8 cellular contexts compared by ENCODE assay signal in the genomic region with DNA sequence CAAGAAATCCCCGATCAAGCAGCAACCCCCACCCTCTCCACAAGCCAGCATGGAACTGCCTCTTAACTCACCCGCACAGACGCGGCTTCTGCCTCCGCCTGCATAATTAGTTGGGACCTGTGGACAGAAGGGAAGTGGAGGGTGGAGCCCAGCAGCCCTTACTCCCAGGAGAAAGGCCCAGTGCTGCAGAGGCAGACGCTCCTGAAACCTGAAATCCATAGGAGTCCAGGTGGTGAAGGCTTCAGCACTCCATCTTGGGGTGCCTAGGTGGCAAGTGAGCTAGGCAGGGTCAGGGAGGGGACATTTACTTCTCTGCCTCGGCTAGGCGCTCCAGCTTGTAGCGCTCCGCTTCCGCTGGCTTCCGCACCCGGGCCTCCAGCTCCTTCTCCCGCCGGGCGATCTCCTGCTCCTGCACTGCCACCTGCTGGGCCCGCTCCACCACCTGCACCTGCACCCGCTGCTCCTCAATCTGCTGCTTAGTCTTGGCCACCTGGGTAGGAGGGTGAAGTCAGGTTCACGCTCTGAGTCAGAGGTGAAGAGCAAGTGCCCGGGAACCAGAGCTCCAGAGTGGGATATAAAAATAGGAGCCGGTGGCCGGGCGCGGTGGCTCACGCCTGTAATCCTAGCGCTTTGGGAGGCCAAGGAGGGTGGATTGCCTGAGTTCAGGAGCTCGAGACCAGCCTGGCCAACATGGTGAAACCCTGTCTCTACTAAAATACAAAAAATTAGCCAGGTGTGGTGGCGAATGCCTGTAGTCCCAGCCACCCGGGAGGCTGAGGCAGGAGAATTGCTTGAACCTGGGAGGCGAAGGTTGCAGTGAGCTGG. TPM values are rescaled to one million over a fixed set of nuclear protein-coding genes. Genes with fewer than 3 reads are reported as not detected.
A peak's percentile ranks its signal among the peaks of the same experiment; 100 is the strongest.
DNase-seq lines count a peak whose midpoint lies in the region; ATAC-seq and TF ChIP-seq lines count a peak whose summit lies in the region.

No MANE protein-coding gene starts in this region.

- peaks cover 1% of the 10 kb centered on the region for H3K36me3 ChIP-seq in kidney epithelial cell (ENCODE audit: control insufficient read depth, insufficient read depth, low read length)

- peaks cover 50% of the 10 kb centered on the region for H3K36me3 Mint-ChIP-seq in brain

- H3K4me3 Mint-ChIP-seq in brain = no peak overlapping the region

- DNase-seq in AG09309 (ENCODE audit: low read depth) (no peak), NCI-H1417 (lab: John Stamatoyannopoulos, UW) (peak; percentile 81 to 92 (median 82)), T-helper 9 cell (peak; percentile 80), kidney epithelial cell (ENCODE audit: low read depth) (no peak)
- DNase-seq in stimulated activated CD4-positive, alpha-beta T cell treated with anti-CD3 and anti-CD28 coated beads, Interleukin-2, amount 100 ng/mL, for 48 hours = peak; percentile 77 to 78

- H3K4me3 ChIP-seq in AG09309 (ENCODE audit: control insufficient read depth, low read depth, low read length) = no peak overlapping the region
- no peak overlapping the region for H3K4me3 ChIP-seq in kidney epithelial cell (ENCODE audit: low read depth, low read length)

- no peaks in the 10 kb centered on the region for H3K4me1 Mint-ChIP-seq in brain

- no peaks in the 10 kb centered on the region for H3K27me3 Mint-ChIP-seq in brain

- H3K27me3 ChIP-seq in kidney epithelial cell (ENCODE audit: control insufficient read depth, insufficient read depth, low read length) = no peaks in the 10 kb centered on the region

- peak overlapping the region in 4 of 5 experiments; percentile 53 to 80 (median 66) for H3K27ac Mint-ChIP-seq in brain

- H3K9me3 Mint-ChIP-seq in brain = no peaks in the 10 kb centered on the region

- peak; percentile 58 for ATAC-seq in GM19463 (IDR thresholded peaks at IDR 0.05; ENCODE audit: unreplicated experiment)
- ATAC-seq in GM19023 (IDR thresholded peaks at IDR 0.05; ENCODE audit: unreplicated experiment) = no peak

- TF ChIP-seq CTCF in AG09309 (IDR thresholded peaks at IDR 0.05; ENCODE audit: control insufficient read depth, insufficient read depth, low read depth, low read length, missing control alignments) = peak; percentile 37
- peak; percentile 54 to 68 for TF ChIP-seq CTCF in brain (conservative IDR thresholded peaks at IDR 0.05)
- TF ChIP-seq CTCF in kidney epithelial cell (IDR thresholded peaks at IDR 0.05; ENCODE audit: insufficient read depth, low read length, poor library complexity, severe bottlenecking) = peak; percentile 89

RNA-seq across cellular contexts. Expression of a gene that starts 10.7 kb away (rescaled TPM):
- 2,902 TPM for polyA plus RNA-seq in brain (ENCODE audit: insufficient read depth, low read depth, low replicate concordance)
- 808 and 855 TPM in 2 replicates for total RNA-seq in kidney epithelial cell

RNA-seq across cellular contexts. Expression of a gene that starts 11.7 kb away (rescaled TPM):
- polyA plus RNA-seq in brain (ENCODE audit: insufficient read depth, low read depth, low replicate concordance) = 231 TPM
- 136 and 142 TPM in 2 replicates for total RNA-seq in kidney epithelial cell

RNA-seq across cellular contexts. Expression of a gene that starts 13.5 kb away (rescaled TPM):
- 3.8 TPM for polyA plus RNA-seq in brain (ENCODE audit: insufficient read depth, low read depth, low replicate concordance)
- total RNA-seq in kidney epithelial cell = 188 and 229 TPM in 2 replicates

RNA-seq across cellular contexts. Expression of a gene that starts 13.7 kb away (rescaled TPM):
- 124 TPM for polyA plus RNA-seq in brain (ENCODE audit: insufficient read depth, low read depth, low replicate concordance)
- 11.4 and 14.7 TPM in 2 replicates for total RNA-seq in kidney epithelial cell

RNA-seq across cellular contexts. Expression of a gene that starts 40.0 kb away (rescaled TPM):
- polyA plus RNA-seq in brain (ENCODE audit: insufficient read depth, low read depth, low replicate concordance) = 165 TPM
- 8.9 and 10.4 TPM in 2 replicates for total RNA-seq in kidney epithelial cell

Comparison
In these comparisons a context has a peak if more than half of its experiments do, and no peak if none do; other contexts are left out.
1. DNase-seq: peak in NCI-H1417 (3 of 3), T-helper 9 cell (single experiment) and stimulated activated CD4-positive, alpha-beta T cell treated with anti-CD3 and anti-CD28 coated beads, Interleukin-2, amount 100 ng/mL, for 48 hours (2 of 2); none in AG09309 (single experiment) and kidney epithelial cell (single experiment).
2. CTCF ChIP-seq: peak in every context shown above with its lines; median percentile 89 in kidney epithelial cell; 61 in brain; 37 in AG09309.